ENCODE assay signal across 21 cellular contexts in genomic region chr2:76256689-76257088, GRCh38.
"Had no signal": no experiment of that assay in that cellular context is flagged by ENCODE, and none has a peak within 500 bp of the region (broad histone marks: within the 10 kb centered on the region; RNA-seq: fewer than 3 reads in every experiment).

No MANE protein-coding gene starts in this region.

- DNase-seq: activated CD4-positive, alpha-beta T cell treated with anti-CD3 and anti-CD28 coated beads, Interleukin-2, amount 10 ng/mL, durations not matched to agents 7 days and 5 days; activated CD4-positive, CD25-positive, alpha-beta regulatory T cell treated with anti-CD3 and anti-CD28 coated beads, Interleukin-2, amount 50 U/mL, for 72 hours; activated CD8-positive, alpha-beta memory T cell treated with anti-CD3 and anti-CD28 coated beads, Interleukin-2, amount 10 ng/mL, durations not matched to agents 7 days and 5 days; activated CD8-positive, alpha-beta T cell treated with anti-CD3 and anti-CD28 coated beads for 36 hours; activated gamma-delta T cell treated with Interleukin-2 at 50 U/mL for 16 hours; activated T-cell treated with anti-CD3 and anti-CD28 coated beads for 4 hours; body of pancreas; caudate nucleus; effector memory CD4-positive, alpha-beta T cell; left colon; pancreas; psoas muscle; spleen; stimulated activated CD4-positive, alpha-beta T cell treated with anti-CD3 and anti-CD28 coated beads, Interleukin-4, amount 100 ng/mL, for 1 hour; stimulated activated naive CD4-positive, alpha-beta T cell; testis; trophoblast cell; uterus; WERI-Rb-1 had no signal

- H3K27ac ChIP-seq: body of pancreas, pancreas, psoas muscle, right atrium auricular region, spleen, testis, uterus, WERI-Rb-1 had no signal

- ATAC-seq: activated CD8-positive, alpha-beta memory T cell treated with anti-CD3 and anti-CD28 coated beads, Interleukin-2, amount 10 ng/mL, durations not matched to agents 7 days and 5 days; activated CD8-positive, alpha-beta T cell treated with anti-CD3 and anti-CD28 coated beads for 36 hours; body of pancreas; left colon; natural killer cell treated with Interleukin-12 subunit alpha and Interleukin-12 subunit beta and Interleukin-15 and Interleukin-18, amount 100 ng/mL, for 72 hours; pancreas; psoas muscle had no signal

- H3K27me3 ChIP-seq: body of pancreas, pancreas, right atrium auricular region, spleen, testis, uterus had no signal

- H3K4me1 ChIP-seq: body of pancreas, pancreas, psoas muscle, right atrium auricular region, spleen, testis, uterus had no signal
